16 cellular contexts compared by ENCODE assay signal in the genomic region with DNA sequence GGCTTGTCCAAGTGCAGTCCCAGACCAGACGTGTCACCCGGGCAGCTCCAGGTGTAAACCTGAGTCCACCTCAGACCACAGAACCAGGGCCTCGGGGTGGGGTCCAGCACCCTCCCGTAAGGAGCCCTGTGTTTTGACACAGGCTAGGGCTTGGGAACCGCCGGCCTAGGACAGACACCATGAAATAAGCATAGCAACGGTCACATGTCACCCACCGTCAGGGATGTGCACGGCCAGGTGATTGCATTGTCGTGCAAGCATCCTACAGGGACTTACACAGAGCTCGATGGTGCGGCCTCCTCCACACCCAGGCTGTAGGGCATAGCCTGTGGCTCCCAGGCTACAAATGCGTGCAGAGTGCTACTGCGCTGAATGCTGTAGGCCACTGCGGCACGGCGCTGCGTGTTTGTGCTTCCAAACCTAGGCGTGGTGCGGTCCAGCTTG.
"Had no signal": no experiment of that assay in that cellular context is flagged by ENCODE, and none has a peak within 500 bp of the region (broad histone marks: within the 10 kb centered on the region; RNA-seq: fewer than 3 reads in every experiment).

No MANE protein-coding gene starts in this region.

- H3K4me1 Mint-ChIP-seq: activated CD8-positive, alpha-beta memory T cell treated with anti-CD3 and anti-CD28 coated beads, Interleukin-2, amount 10 ng/mL, durations not matched to agents 7 days and 5 days; activated naive CD4-positive, alpha-beta T cell treated with anti-CD3 and anti-CD28 coated beads, Interleukin-2, amount 50 U/mL, for 24 hours; mesothelial cell of epicardium had no signal

- H3K4me3 ChIP-seq: adrenal gland, colonic mucosa, sigmoid colon, thyroid gland had no signal

- H3K9me2 ChIP-seq: SK-N-SH had no signal

- H3K36me3 Mint-ChIP-seq: activated naive CD4-positive, alpha-beta T cell treated with anti-CD3 and anti-CD28 coated beads, Interleukin-2, amount 50 U/mL, for 24 hours had no signal

- H3K9ac ChIP-seq: SK-N-SH had no signal

- DNase-seq: activated CD4-positive, alpha-beta T cell treated with anti-CD3 and anti-CD28 coated beads, Interleukin-2, amount 50 U/mL, for 4 hours; activated CD4-positive, CD25-positive, alpha-beta regulatory T cell treated with anti-CD3 and anti-CD28 coated beads, Interleukin-2, amount 50 U/mL, for 72 hours; activated CD8-positive, alpha-beta memory T cell treated with anti-CD3 and anti-CD28 coated beads, Interleukin-2, amount 10 ng/mL, durations not matched to agents 7 days and 5 days; activated T-cell treated with anti-CD3 and anti-CD28 coated beads, Interleukin-2, amount 50 U/mL, for 24 hours; adrenal gland; caudate nucleus; colonic mucosa; kidney glomerular epithelial cell; nephron progenitor cell; sigmoid colon; SK-N-SH; stimulated activated CD4-positive, alpha-beta T cell treated with anti-CD3 and anti-CD28 coated beads, Interleukin-1b, Interleukin-23, amount 100 ng/mL, for 48 hours; T-helper 1 cell had no signal

- H3K27ac ChIP-seq: adrenal gland, colonic mucosa, sigmoid colon had no signal

- H3K27me3 ChIP-seq: adrenal gland, colonic mucosa, sigmoid colon, thyroid gland had no signal

- H3K4me1 ChIP-seq: colonic mucosa had no signal

- H3K4me2 ChIP-seq: SK-N-SH had no signal

- H3K27ac Mint-ChIP-seq: activated CD8-positive, alpha-beta memory T cell treated with anti-CD3 and anti-CD28 coated beads, Interleukin-2, amount 10 ng/mL, durations not matched to agents 7 days and 5 days; activated naive CD4-positive, alpha-beta T cell treated with anti-CD3 and anti-CD28 coated beads, Interleukin-2, amount 50 U/mL, for 24 hours; activated T-cell treated with anti-CD3 and anti-CD28 coated beads, Interleukin-2, amount 50 U/mL, for 24 hours; mesothelial cell of epicardium; nephron progenitor cell had no signal

- ATAC-seq: activated CD8-positive, alpha-beta memory T cell treated with anti-CD3 and anti-CD28 coated beads, Interleukin-2, amount 10 ng/mL, durations not matched to agents 7 days and 5 days had no signal

- H3K9me3 ChIP-seq: adrenal gland, colonic mucosa, sigmoid colon, SK-N-SH, thyroid gland had no signal

- H3K27me3 Mint-ChIP-seq: activated CD8-positive, alpha-beta memory T cell treated with anti-CD3 and anti-CD28 coated beads, Interleukin-2, amount 10 ng/mL, durations not matched to agents 7 days and 5 days; activated naive CD4-positive, alpha-beta T cell treated with anti-CD3 and anti-CD28 coated beads, Interleukin-2, amount 50 U/mL, for 24 hours; activated T-cell treated with anti-CD3 and anti-CD28 coated beads, Interleukin-2, amount 50 U/mL, for 24 hours had no signal

- H3K4me3 Mint-ChIP-seq: activated CD8-positive, alpha-beta memory T cell treated with anti-CD3 and anti-CD28 coated beads, Interleukin-2, amount 10 ng/mL, durations not matched to agents 7 days and 5 days; activated naive CD4-positive, alpha-beta T cell treated with anti-CD3 and anti-CD28 coated beads, Interleukin-2, amount 50 U/mL, for 24 hours; activated T-cell treated with anti-CD3 and anti-CD28 coated beads, Interleukin-2, amount 50 U/mL, for 24 hours; mesothelial cell of epicardium; nephron progenitor cell had no signal
